In genomic region chr13:27622881-27623280, GRCh38 we compare ENCODE assay signal across 1 cellular context.
A peak's percentile ranks its signal among the peaks of the same experiment; 100 is the strongest.
TF ChIP-seq lines count a peak whose summit lies in the region.

No MANE protein-coding gene starts in this region.

TF ChIP-seq in K562, 482 proteins besides CTCF, POLR2A, EP300 and RAD21:
- TF ChIP-seq, protein P1, sequence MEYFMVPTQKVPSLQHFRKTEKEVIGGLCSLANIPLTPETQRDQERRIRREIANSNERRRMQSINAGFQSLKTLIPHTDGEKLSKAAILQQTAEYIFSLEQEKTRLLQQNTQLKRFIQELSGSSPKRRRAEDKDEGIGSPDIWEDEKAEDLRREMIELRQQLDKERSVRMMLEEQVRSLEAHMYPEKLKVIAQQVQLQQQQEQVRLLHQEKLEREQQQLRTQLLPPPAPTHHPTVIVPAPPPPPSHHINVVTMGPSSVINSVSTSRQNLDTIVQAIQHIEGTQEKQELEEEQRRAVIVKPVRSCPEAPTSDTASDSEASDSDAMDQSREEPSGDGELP (CRISPR knock-in tag; IDR thresholded peaks at IDR 0.05; ENCODE audit: borderline replicate concordance) = no peak
- TF ChIP-seq, protein P2, sequence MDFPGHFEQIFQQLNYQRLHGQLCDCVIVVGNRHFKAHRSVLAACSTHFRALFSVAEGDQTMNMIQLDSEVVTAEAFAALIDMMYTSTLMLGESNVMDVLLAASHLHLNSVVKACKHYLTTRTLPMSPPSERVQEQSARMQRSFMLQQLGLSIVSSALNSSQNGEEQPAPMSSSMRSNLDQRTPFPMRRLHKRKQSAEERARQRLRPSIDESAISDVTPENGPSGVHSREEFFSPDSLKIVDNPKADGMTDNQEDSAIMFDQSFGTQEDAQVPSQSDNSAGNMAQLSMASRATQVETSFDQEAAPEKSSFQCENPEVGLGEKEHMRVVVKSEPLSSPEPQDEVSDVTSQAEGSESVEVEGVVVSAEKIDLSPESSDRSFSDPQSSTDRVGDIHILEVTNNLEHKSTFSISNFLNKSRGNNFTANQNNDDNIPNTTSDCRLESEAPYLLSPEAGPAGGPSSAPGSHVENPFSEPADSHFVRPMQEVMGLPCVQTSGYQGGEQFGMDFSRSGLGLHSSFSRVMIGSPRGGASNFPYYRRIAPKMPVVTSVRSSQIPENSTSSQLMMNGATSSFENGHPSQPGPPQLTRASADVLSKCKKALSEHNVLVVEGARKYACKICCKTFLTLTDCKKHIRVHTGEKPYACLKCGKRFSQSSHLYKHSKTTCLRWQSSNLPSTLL (IDR thresholded peaks at IDR 0.05) = no peak
- TF ChIP-seq RFX5 (IDR thresholded peaks at IDR 0.05; ENCODE audit: low read depth, low read length) = no peak
- no peak for TF ChIP-seq HOXB6 (CRISPR knock-in tag; IDR thresholded peaks at IDR 0.05; ENCODE audit: borderline replicate concordance)
- no peak for TF ChIP-seq ZNF586 (CRISPR knock-in tag; conservative IDR thresholded peaks at IDR 0.05)
- TF ChIP-seq ZNF507 (tag; conservative IDR thresholded peaks at IDR 0.05) = no peak
- no peak for TF ChIP-seq ESRRB (CRISPR knock-in tag; IDR thresholded peaks at IDR 0.05; ENCODE audit: borderline replicate concordance)
- peak; percentile 43 for TF ChIP-seq MGA (IDR thresholded peaks at IDR 0.05)
- no peak for TF ChIP-seq RAD51 (IDR thresholded peaks at IDR 0.05; ENCODE audit: borderline replicate concordance, low read depth)
TF ChIP-seq in K562: peak in this region for 1.
